In genomic region chr1:8201331-8201861, GRCh38 we compare ENCODE assay signal across 13 cellular contexts.
DNase-seq lines count a peak whose midpoint lies in the region; ATAC-seq, FAIRE-seq and TF ChIP-seq lines count a peak whose summit lies in the region.
"Had no signal": no experiment of that assay in that cellular context is flagged by ENCODE, and none has a peak within 500 bp of the region (broad histone marks: within the 10 kb centered on the region; RNA-seq: fewer than 3 reads in every experiment).

No MANE protein-coding gene starts in this region.

- no peak overlapping the region for H2AK5ac ChIP-seq in H9 (ENCODE audit: insufficient read length, low read length)

- CTCF ChIA-PET in HepG2 (lab: Yijun Ruan, JAX; ENCODE audit: low intra/inter-chr PET ratio, low total read pairs) = no interaction called here

- H2BK20ac ChIP-seq in H9 (ENCODE audit: low read depth, low read length, poor library complexity, severe bottlenecking) = no peak overlapping the region

- H3K79me2 ChIP-seq in H9 (ENCODE audit: insufficient read depth, low read length) (no peaks in the 10 kb centered on the region), HepG2 (ENCODE audit: insufficient read depth, low read length) (peaks cover 5% of the 10 kb centered on the region)

- H3K9ac ChIP-seq in H9 (ENCODE audit: extremely low read depth, insufficient read length, low read length) = no peak overlapping the region
- peak overlapping the region; percentile 67 for H3K9ac ChIP-seq in HepG2 (ENCODE audit: insufficient read depth, low read depth, low read length)

- no peak overlapping the region; the same call in 1 of the 2 replicates for H3K14ac ChIP-seq in H9 (ENCODE audit: insufficient read depth, low read length)

- no peaks in the 10 kb centered on the region for H3K9me3 ChIP-seq in H9 (ENCODE audit: control insufficient read depth, low read depth, low read length)
- no peaks in the 10 kb centered on the region for H3K9me3 ChIP-seq in HepG2 (ENCODE audit: low read length)
- H3K9me3 ChIP-seq in spleen = no peaks in the 10 kb centered on the region

- H3K4me1 Mint-ChIP-seq in H9 = peaks cover 23 to 30% of the 10 kb centered on the region in 2 experiments

- no peak for FAIRE-seq in HepG2 (lab: Jason Lieb, UNC)
- FAIRE-seq: GM18507, TTC549 had no signal

- H3K4me3 ChIP-seq in cardiac fibroblast (replicated peaks in 1 of 2; ENCODE audit: low read depth in 2 of 2, low read length in 2 of 2) (no peak overlapping the region), HepG2 (replicated peaks in 1 of 3; ENCODE audit: insufficient read depth in 1 of 3, low read depth in 2 of 3, low read length in 3 of 3) (peak overlapping the region in 1 of 3 experiments; percentile 45; a peak in 2 of 6 replicates), spleen (no peak overlapping the region)

- intact Hi-C loops in HepG2 (cut with micrococcal nuclease; ENCODE audit: unreplicated experiment) (no loop called here), spleen (cut with DNase I; ENCODE audit: low total_unique reads) (no loop called here)

- no peak overlapping the region for H2BK15ac ChIP-seq in H9 (ENCODE audit: low read depth, low read length)

- WGBS in H9 (ENCODE audit: extremely low coverage, insufficient read length, low lambda C conversion rate) = no CpG with 5 or more reads among the region's 10 CpGs
- 61% methylated on average over 5 of the region's 10 CpGs for WGBS in HepG2 (ENCODE audit: low lambda C conversion rate)
- WGBS in spleen, 5 donors = 78 to 85% (median 82%) methylated on average over 10 of the region's 10 CpGs

- no peak overlapping the region for H4K8ac ChIP-seq in H9 (replicated peaks; ENCODE audit: insufficient read length, low read depth, low read length)

- no peak overlapping the region for H3K4me3 Mint-ChIP-seq in H9
- H3K4me3 Mint-ChIP-seq: CD8-positive, alpha-beta T cell; IgD-negative memory B cell had no signal

- H3K79me1 ChIP-seq in H9 (ENCODE audit: insufficient read depth, low read depth, low read length, poor library complexity, severe bottlenecking) = no peaks in the 10 kb centered on the region

- TF ChIP-seq EP300 in HepG2 (IDR thresholded peaks at IDR 0.05; ENCODE audit: low read depth in 2 of 2, low read length in 2 of 2) (no peak), HepG2 (CRISPR knock-in tag; IDR thresholded peaks at IDR 0.05; ENCODE audit: borderline replicate concordance) (no peak)

- H3K18ac ChIP-seq in H9 (ENCODE audit: insufficient read length, low read depth, low read length) = no peak overlapping the region

- no peak overlapping the region for H3K27ac ChIP-seq in H9 (ENCODE audit: insufficient read length, low read depth, low read length)
- H3K27ac ChIP-seq in HepG2 (ENCODE audit: extremely low read length, insufficient read depth, low read length) = peak overlapping the region; percentile 72
- H3K27ac ChIP-seq in spleen = peak overlapping the region in 7 of 8 donors; percentile 63 to 77 (median 69)

- no peaks in the 10 kb centered on the region for H3K23me2 ChIP-seq in H9 (ENCODE audit: insufficient read length, low read depth, low read length, poor library complexity, severe bottlenecking)

- H3K23ac ChIP-seq in H9 (ENCODE audit: insufficient read length, low read depth, low read length) = no peak overlapping the region

- DNase-seq in H9 = no peak
- peak; percentile 46 for DNase-seq in cardiac fibroblast (ENCODE audit: low read depth in 2 of 2)
- DNase-seq in HepG2 (ENCODE audit: low spot score) = peak; percentile 37
- peak; percentile 35 for DNase-seq in spleen
- DNase-seq in occipital lobe (lab: John Stamatoyannopoulos, UW) = no peak
- DNase-seq in ureter (ENCODE audit: low spot score) = no peak
- DNase-seq: activated naive CD4-positive, alpha-beta T cell; CD8-positive, alpha-beta T cell had no signal

- H3K4me2 ChIP-seq in H9 (ENCODE audit: insufficient read depth, insufficient read length, low read length) (no peak overlapping the region), HepG2 (ENCODE audit: low read depth, low read length) (peak overlapping the region; percentile 63)

- peaks cover 2% of the 10 kb centered on the region; the same call in 1 of the 2 replicates for H3K27me3 Mint-ChIP-seq in H9 (ENCODE audit: low read depth)

- no peak overlapping the region for H3K56ac ChIP-seq in H9 (ENCODE audit: insufficient read length, low read depth, low read length)

- H3K4me1 ChIP-seq in H9 (ENCODE audit: insufficient read depth, low read length) (peaks cover 4% of the 10 kb centered on the region; the same call in 1 of the 2 replicates), HepG2 (ENCODE audit: insufficient read depth, low read length) (peaks cover 88% of the 10 kb centered on the region), spleen (peaks cover 0 to 45% (median 11%) of the 10 kb centered on the region in 6 donors)

- TF ChIP-seq POLR2A in HepG2 (IDR thresholded peaks at IDR 0.05; ENCODE audit: insufficient read depth in 1 of 2, low read depth in 2 of 2, low read length in 2 of 2) (peak; percentile 44 to 53; a peak in 3 of 4 replicates), spleen (IDR thresholded peaks at IDR 0.05) (no peak)

- no peak overlapping the region for H2BK5ac ChIP-seq in H9 (ENCODE audit: insufficient read length, low read length)

- H3K27ac Mint-ChIP-seq in H9 = peak overlapping the region; percentile 40 to 82 (median 62); a peak in 4 of 7 replicates
- H3K27ac Mint-ChIP-seq: CD8-positive, alpha-beta T cell; IgD-negative memory B cell had no signal

- no peak overlapping the region for H3T11ph ChIP-seq in H9 (ENCODE audit: low read length)

- H4K20me1 ChIP-seq in H9 (ENCODE audit: control insufficient read depth, insufficient read depth, insufficient read length) (no peaks in the 10 kb centered on the region), HepG2 (ENCODE audit: insufficient read depth, low read length) (no peaks in the 10 kb centered on the region)

- no peak for TF ChIP-seq CTCF in H9 (conservative IDR thresholded peaks at IDR 0.05)
- no peak for TF ChIP-seq CTCF in cardiac fibroblast (IDR thresholded peaks at IDR 0.05; ENCODE audit: low read depth, low read length)
- TF ChIP-seq CTCF in HepG2 (CRISPR knock-in tag; IDR thresholded peaks at IDR 0.05) = no peak
- no peak for TF ChIP-seq CTCF in spleen (IDR thresholded peaks at IDR 0.05 in 8 of 11, conservative IDR thresholded peaks at IDR 0.05 in 3 of 11)

- BruUV-seq in HepG2 (replicated peaks; lab: Mats Ljungman, UMichigan) = no TSS peak

- H2AFZ ChIP-seq in H9 (ENCODE audit: low read length) = no peak overlapping the region
- H2AFZ ChIP-seq in HepG2 (ENCODE audit: low read length) = no peak overlapping the region

- in situ Hi-C loops in HepG2 (cut with HindIII; ENCODE audit: extremely low pct_ligation_motif_present, low pct_unique_long_range_greater_than_20kb) = no loop called here

- no peak overlapping the region for H2BK12ac ChIP-seq in H9 (ENCODE audit: insufficient read length, low read depth, low read length)

- no peak overlapping the region for H4K5ac ChIP-seq in H9 (ENCODE audit: insufficient read length, low read depth, low read length)

- no peak overlapping the region for H3K4ac ChIP-seq in H9 (ENCODE audit: low read depth, low read length)

- H3K27me3 ChIP-seq in H9 (ENCODE audit: insufficient read depth, low read length) = no peaks in the 10 kb centered on the region
- H3K27me3 ChIP-seq in HepG2 (ENCODE audit: control insufficient read depth in 1 of 2, insufficient read depth in 2 of 2, low read length in 2 of 2) = no peaks in the 10 kb centered on the region
- no peaks in the 10 kb centered on the region for H3K27me3 ChIP-seq in spleen (replicated peaks in 1 of 7)

- no peak for TF ChIP-seq RAD21 in HepG2 (CRISPR knock-in tag; IDR thresholded peaks at IDR 0.05)

- POLR2A ChIA-PET in HepG2 (lab: Yijun Ruan, JAX) = interaction anchor here (0.9 to 5.9 kb wide), 9 partner anchors 10 to 182 kb away, joined by 3 to 48 read pairs (median 8); partner anchors contain the start of gene ERRFI1

- H3K36me3 ChIP-seq in HepG2 (replicated peaks in 1 of 2; ENCODE audit: control insufficient read depth in 1 of 2, insufficient read depth in 2 of 2, low read length in 2 of 2) (no peaks in the 10 kb centered on the region), spleen (no peaks in the 10 kb centered on the region)

- no peaks in the 10 kb centered on the region for H3K36me3 Mint-ChIP-seq in H9 (ENCODE audit: insufficient read depth in 1 of 3, low read depth in 3 of 3)
- H3K36me3 Mint-ChIP-seq: CD8-positive, alpha-beta T cell; IgD-negative memory B cell had no signal

- no peak overlapping the region for H4K91ac ChIP-seq in H9 (ENCODE audit: insufficient read length, low read depth, low read length)

- H2BK120ac ChIP-seq in H9 (ENCODE audit: low read depth, low read length, poor library complexity, severe bottlenecking) = no peak overlapping the region

- H3K9me3 Mint-ChIP-seq in H9 = no peaks in the 10 kb centered on the region; a peak in 1 of 5 replicates
- H3K9me3 Mint-ChIP-seq: CD8-positive, alpha-beta T cell had no signal

- peak; percentile 30 for ATAC-seq in HepG2
- no peak for ATAC-seq in HG03342 (IDR thresholded peaks at IDR 0.05; ENCODE audit: unreplicated experiment)
- ATAC-seq in GM18867 (IDR thresholded peaks at IDR 0.05; ENCODE audit: unreplicated experiment) = no peak
- ATAC-seq: CD8-positive, alpha-beta T cell had no signal

TF ChIP-seq in HepG2, 621 proteins besides CTCF, POLR2A, EP300 and RAD21 (continues in another document):
- 0 out of 2 replicates have a peak, but pooled peaks have one; percentile 7 for TF ChIP-seq ZNF232 (CRISPR knock-in tag; IDR thresholded peaks at IDR 0.05; ENCODE audit: borderline replicate concordance)
- TF ChIP-seq THYN1 (CRISPR knock-in tag; IDR thresholded peaks at IDR 0.05; ENCODE audit: borderline replicate concordance, low read depth) = no peak
- TF ChIP-seq CSRNP2 (CRISPR knock-in tag; conservative IDR thresholded peaks at IDR 0.05; ENCODE audit: low read depth) = no peak
- peak; percentile 73 for TF ChIP-seq POLR2G (IDR thresholded peaks at IDR 0.05; ENCODE audit: low read depth, low read length)
- TF ChIP-seq SP1 (IDR thresholded peaks at IDR 0.05) = no peak
- TF ChIP-seq SP1 (CRISPR knock-in tag; IDR thresholded peaks at IDR 0.05) = no peak
- TF ChIP-seq MIXL1 (CRISPR knock-in tag; IDR thresholded peaks at IDR 0.05) = no peak

Comparison
In these comparisons a context has a peak if more than half of its experiments do, and no peak if none do; other contexts are left out.
1. DNase-seq: peak in cardiac fibroblast (2 of 2), HepG2 (single experiment) and spleen (single experiment); none in H9 (single experiment), occipital lobe (single experiment) and ureter (single experiment).
2. POLR2A ChIP-seq: peak in HepG2 (2 of 2); none in spleen (0 of 3).